In genomic region chr4:36326610-36327009, GRCh38 we compare ENCODE assay signal across 16 cellular contexts. TPM values are rescaled to one million over a fixed set of nuclear protein-coding genes. Genes with fewer than 3 reads are reported as not detected.
DNase-seq lines count a peak whose midpoint lies in the region; ATAC-seq lines count a peak whose summit lies in the region.
"Had no signal": no experiment of that assay in that cellular context is flagged by ENCODE, and none has a peak within 500 bp of the region (broad histone marks: within the 10 kb centered on the region; RNA-seq: fewer than 3 reads in every experiment).

No MANE protein-coding gene starts in this region.

- intact Hi-C loops in activated T-helper 1 cell treated with anti-CD3 and anti-CD28 coated beads, Interleukin-12 subunit alpha, Interleukin-12 subunit beta, Interleukin-2, Interleukin-4 antibody, amounts not matched to agents 30 ng/mL and 10 ng/mL and 1 ng/mL, durations not matched to agents 14 hours and 24 hours and 36 hours (cut with micrococcal nuclease): loop anchor here (10.0 kb wide), 1 partner anchor 352 kb away; no protein-coding TSS in a partner anchor

- H3K9me3 Mint-ChIP-seq in activated T-cell treated with anti-CD3 and anti-CD28 coated beads, Interleukin-2, amount 50 U/mL, for 24 hours: no peaks in the 10 kb centered on the region
- no peaks in the 10 kb centered on the region for H3K9me3 Mint-ChIP-seq in activated T-cell treated with anti-CD3 and anti-CD28 coated beads, Interleukin-2, amount 50 U/mL, for 4 hours
- H3K9me3 Mint-ChIP-seq in activated T-helper 1 cell treated with anti-CD3 and anti-CD28 coated beads, Interleukin-12 subunit alpha, Interleukin-12 subunit beta, Interleukin-2, Interleukin-4 antibody, amounts not matched to agents 30 ng/mL and 10 ng/mL and 1 ng/mL, durations not matched to agents 14 hours and 24 hours and 36 hours: no peaks in the 10 kb centered on the region
- H3K9me3 Mint-ChIP-seq in memory B cell: no peaks in the 10 kb centered on the region
- H3K9me3 Mint-ChIP-seq: CD8-positive, alpha-beta memory T cell had no signal

- no peak for ATAC-seq in activated T-cell treated with anti-CD3 and anti-CD28 coated beads, Interleukin-2, amount 50 U/mL, for 4 hours
- ATAC-seq in memory B cell (ENCODE audit: low read depth) (no peak), HG02973 (IDR thresholded peaks at IDR 0.05; ENCODE audit: unreplicated experiment) (no peak)

- H3K4me1 Mint-ChIP-seq in activated T-cell treated with anti-CD3 and anti-CD28 coated beads, Interleukin-2, amount 50 U/mL, for 24 hours (ENCODE audit: low read depth): peaks cover 57% of the 10 kb centered on the region
- peaks cover 48% of the 10 kb centered on the region for H3K4me1 Mint-ChIP-seq in activated T-cell treated with anti-CD3 and anti-CD28 coated beads, Interleukin-2, amount 50 U/mL, for 4 hours (ENCODE audit: low read depth)
- H3K4me1 Mint-ChIP-seq in activated T-helper 1 cell treated with anti-CD3 and anti-CD28 coated beads, Interleukin-12 subunit alpha, Interleukin-12 subunit beta, Interleukin-2, Interleukin-4 antibody, amounts not matched to agents 30 ng/mL and 10 ng/mL and 1 ng/mL, durations not matched to agents 14 hours and 24 hours and 36 hours (ENCODE audit: low read depth): peaks cover 60% of the 10 kb centered on the region
- peaks cover 32% of the 10 kb centered on the region for H3K4me1 Mint-ChIP-seq in memory B cell

- peak overlapping the region; percentile 37 for H3K27ac Mint-ChIP-seq in activated T-cell treated with anti-CD3 and anti-CD28 coated beads, Interleukin-2, amount 50 U/mL, for 24 hours
- H3K27ac Mint-ChIP-seq in activated T-helper 1 cell treated with anti-CD3 and anti-CD28 coated beads, Interleukin-12 subunit alpha, Interleukin-12 subunit beta, Interleukin-2, Interleukin-4 antibody, amounts not matched to agents 30 ng/mL and 10 ng/mL and 1 ng/mL, durations not matched to agents 14 hours and 24 hours and 36 hours: peak overlapping the region; percentile 32
- H3K27ac Mint-ChIP-seq in memory B cell: peak overlapping the region; percentile 94

- no peak for DNase-seq in activated T-cell treated with anti-CD3 and anti-CD28 coated beads, Interleukin-2, amount 50 U/mL, for 24 hours
- no peak for DNase-seq in activated T-cell treated with anti-CD3 and anti-CD28 coated beads, Interleukin-2, amount 50 U/mL, for 4 hours
- DNase-seq in CD1c-positive myeloid dendritic cell (ENCODE audit: extremely low spot score) (peak; percentile 40), memory B cell (ENCODE audit: low spot score in 2 of 2) (no peak), NCI-H1417 (lab: John Stamatoyannopoulos, UW) (no peak)
- no peak for DNase-seq in activated T-helper 1 cell treated with anti-CD3 and anti-CD28 coated beads, Interleukin-12 subunit alpha, Interleukin-12 subunit beta, Interleukin-2, Interleukin-4 antibody, amounts not matched to agents 30 ng/mL and 10 ng/mL and 1 ng/mL, durations not matched to agents 14 hours and 24 hours and 36 hours (ENCODE audit: low spot score)
- DNase-seq: CD8-positive, alpha-beta memory T cell; NCI-H146; NCI-H2081 treated with DMSO at 0.1 percent for 48 hours; NCI-H2227 treated with DMSO at 0.1 percent for 48 hours; NCI-H526; NK-92 treated with Interleukin-12 subunit alpha and Interleukin-12 subunit beta, amount 100 ng/mL, for 24 hours; PC-9 had no signal

- H3K27me3 Mint-ChIP-seq in activated T-cell treated with anti-CD3 and anti-CD28 coated beads, Interleukin-2, amount 50 U/mL, for 24 hours: no peaks in the 10 kb centered on the region
- H3K27me3 Mint-ChIP-seq in activated T-cell treated with anti-CD3 and anti-CD28 coated beads, Interleukin-2, amount 50 U/mL, for 4 hours (ENCODE audit: low read depth): no peaks in the 10 kb centered on the region
- H3K27me3 Mint-ChIP-seq in activated T-helper 1 cell treated with anti-CD3 and anti-CD28 coated beads, Interleukin-12 subunit alpha, Interleukin-12 subunit beta, Interleukin-2, Interleukin-4 antibody, amounts not matched to agents 30 ng/mL and 10 ng/mL and 1 ng/mL, durations not matched to agents 14 hours and 24 hours and 36 hours (ENCODE audit: insufficient read depth): no peaks in the 10 kb centered on the region
- H3K27me3 Mint-ChIP-seq in memory B cell: no peaks in the 10 kb centered on the region

- H3K36me3 Mint-ChIP-seq in activated T-cell treated with anti-CD3 and anti-CD28 coated beads, Interleukin-2, amount 50 U/mL, for 24 hours (ENCODE audit: low read depth): no peaks in the 10 kb centered on the region
- no peaks in the 10 kb centered on the region for H3K36me3 Mint-ChIP-seq in activated T-cell treated with anti-CD3 and anti-CD28 coated beads, Interleukin-2, amount 50 U/mL, for 4 hours (ENCODE audit: insufficient read depth)
- H3K36me3 Mint-ChIP-seq in activated T-helper 1 cell treated with anti-CD3 and anti-CD28 coated beads, Interleukin-12 subunit alpha, Interleukin-12 subunit beta, Interleukin-2, Interleukin-4 antibody, amounts not matched to agents 30 ng/mL and 10 ng/mL and 1 ng/mL, durations not matched to agents 14 hours and 24 hours and 36 hours (ENCODE audit: low read depth): peaks cover 5% of the 10 kb centered on the region
- peaks cover 1% of the 10 kb centered on the region for H3K36me3 Mint-ChIP-seq in memory B cell
- H3K36me3 Mint-ChIP-seq: CD8-positive, alpha-beta memory T cell had no signal

- no peak overlapping the region for H3K4me3 Mint-ChIP-seq in activated T-cell treated with anti-CD3 and anti-CD28 coated beads, Interleukin-2, amount 50 U/mL, for 24 hours
- H3K4me3 Mint-ChIP-seq in activated T-cell treated with anti-CD3 and anti-CD28 coated beads, Interleukin-2, amount 50 U/mL, for 4 hours: no peak overlapping the region
- H3K4me3 Mint-ChIP-seq in activated T-helper 1 cell treated with anti-CD3 and anti-CD28 coated beads, Interleukin-12 subunit alpha, Interleukin-12 subunit beta, Interleukin-2, Interleukin-4 antibody, amounts not matched to agents 30 ng/mL and 10 ng/mL and 1 ng/mL, durations not matched to agents 14 hours and 24 hours and 36 hours: no peak overlapping the region
- H3K4me3 Mint-ChIP-seq in memory B cell: no peak overlapping the region

RNA-seq across cellular contexts. Expression of gene DTHD1, which starts 45.2 kb away (rescaled TPM):
- under 1 TPM; 0.15 to 0.71 (median 0.19) TPM for total RNA-seq in activated T-cell treated with anti-CD3 and anti-CD28 coated beads, Interleukin-2, amount 50 U/mL, for 4 hours
- total RNA-seq in activated T-helper 1 cell treated with anti-CD3 and anti-CD28 coated beads, Interleukin-12 subunit alpha, Interleukin-12 subunit beta, Interleukin-2, Interleukin-4 antibody, amounts not matched to agents 30 ng/mL and 10 ng/mL and 1 ng/mL, durations not matched to agents 14 hours and 24 hours and 36 hours: 0.86 and 1.0 TPM in 2 replicates
- total RNA-seq: Daoy, H1, PC-9 had no signal

Comparison
In these comparisons a context has a peak if more than half of its experiments do, and no peak if none do; other contexts are left out.
1. H3K27ac Mint-ChIP-seq: peak in every context shown above with its lines; median percentile 94 in memory B cell; 37 in activated T-cell treated with anti-CD3 and anti-CD28 coated beads, Interleukin-2, amount 50 U/mL, for 24 hours; 32 in activated T-helper 1 cell treated with anti-CD3 and anti-CD28 coated beads, Interleukin-12 subunit alpha, Interleukin-12 subunit beta, Interleukin-2, Interleukin-4 antibody, amounts not matched to agents 30 ng/mL and 10 ng/mL and 1 ng/mL, durations not matched to agents 14 hours and 24 hours and 36 hours.